11 cellular contexts compared by ENCODE assay signal in genomic region chr5:111755264-111755941, GRCh38. TPM values are rescaled to one million over a fixed set of nuclear protein-coding genes. Genes with fewer than 3 reads are reported as not detected.
A peak's percentile ranks its signal among the peaks of the same experiment; 100 is the strongest.
DNase-seq lines count a peak whose midpoint lies in the region; ATAC-seq, FAIRE-seq and TF ChIP-seq lines count a peak whose summit lies in the region.
"Had no signal": no experiment of that assay in that cellular context is flagged by ENCODE, and none has a peak within 500 bp of the region (broad histone marks: within the 10 kb centered on the region; RNA-seq: fewer than 3 reads in every experiment).

No MANE protein-coding gene starts in this region.

- H3K27ac Mint-ChIP-seq in activated naive CD8-positive, alpha-beta T cell treated with anti-CD3 and anti-CD28 coated beads for 36 hours: no peak overlapping the region

- H3K27ac ChIP-seq in cardiac muscle cell (peak overlapping the region; percentile 97), kidney (ENCODE audit: low read depth in 2 of 2, low read length in 2 of 2) (peak overlapping the region in 1 of 2 donors; percentile 48), tibial artery (peak overlapping the region; percentile 26 to 80)

- H3K9me3 ChIP-seq in cardiac muscle cell (ENCODE audit: low read depth) (no peaks in the 10 kb centered on the region), kidney (ENCODE audit: control insufficient read depth in 1 of 2, low read length in 2 of 2) (no peaks in the 10 kb centered on the region), tibial artery (no peaks in the 10 kb centered on the region)

- H3K4me3 Mint-ChIP-seq in activated naive CD8-positive, alpha-beta T cell treated with anti-CD3 and anti-CD28 coated beads for 36 hours: peak overlapping the region; percentile 2

- intact Hi-C loops in Right ventricle myocardium superior (cut with DNase I) (no loop called here), kidney (cut with DNase I) (no loop called here), tibial artery (cut with DNase I; ENCODE audit: low total_unique reads) (loop anchor here (10.0 kb wide), 1 partner anchor 389 kb away; no protein-coding TSS in a partner anchor), posterior cingulate gyrus (cut with DNase I) (loop anchor here (5.0 to 10.0 kb wide), 3 partner anchors 201 to 663 kb away; partner anchors contain the start of gene WDR36)

- ATAC-seq in Right ventricle myocardium superior (ENCODE audit: poor library complexity) (no peak), HG03095 (IDR thresholded peaks at IDR 0.05; ENCODE audit: unreplicated experiment) (no peak)
- ATAC-seq: HCT116 had no signal

- TF ChIP-seq CTCF in cardiac muscle cell (IDR thresholded peaks at IDR 0.05; ENCODE audit: low read depth, low read length): no peak
- no peak for TF ChIP-seq CTCF in kidney (IDR thresholded peaks at IDR 0.05; ENCODE audit: borderline replicate concordance, extremely low read depth, insufficient read depth)
- no peak for TF ChIP-seq CTCF in tibial artery (IDR thresholded peaks at IDR 0.05)

- H3K27me3 Mint-ChIP-seq in activated naive CD8-positive, alpha-beta T cell treated with anti-CD3 and anti-CD28 coated beads for 36 hours: no peaks in the 10 kb centered on the region

- DNase-seq in cardiac muscle cell (ENCODE audit: low read depth in 1 of 2, low spot score in 1 of 2): no peak
- DNase-seq in Right ventricle myocardium superior: no peak
- DNase-seq in activated naive CD8-positive, alpha-beta T cell treated with anti-CD3 and anti-CD28 coated beads for 36 hours: no peak
- no peak for DNase-seq in kidney
- no peak for DNase-seq in tibial artery
- no peak for DNase-seq in posterior cingulate gyrus
- no peak for DNase-seq in H4 (ENCODE audit: low spot score)
- DNase-seq: Calu3, NCI-H1436 had no signal

- H3K9me3 Mint-ChIP-seq in activated naive CD8-positive, alpha-beta T cell treated with anti-CD3 and anti-CD28 coated beads for 36 hours: no peaks in the 10 kb centered on the region

- peak overlapping the region in 1 of 2 donors; percentile 7 for H3K9ac ChIP-seq in kidney (ENCODE audit: low read length in 2 of 2)

- peaks cover 5% of the 10 kb centered on the region for H3K36me3 Mint-ChIP-seq in activated naive CD8-positive, alpha-beta T cell treated with anti-CD3 and anti-CD28 coated beads for 36 hours

- H3K4me3 ChIP-seq in cardiac muscle cell: peak overlapping the region; percentile 85
- peak overlapping the region; percentile 88 to 93 for H3K4me3 ChIP-seq in kidney (ENCODE audit: low read length in 2 of 2)
- peak overlapping the region; percentile 62 to 68 for H3K4me3 ChIP-seq in tibial artery

- no peaks in the 10 kb centered on the region for H3K27me3 ChIP-seq in cardiac muscle cell
- no peaks in the 10 kb centered on the region for H3K27me3 ChIP-seq in tibial artery

- H3K4me1 ChIP-seq in cardiac muscle cell (ENCODE audit: low read depth) (peaks cover 22% of the 10 kb centered on the region), kidney (ENCODE audit: control insufficient read depth in 1 of 2, insufficient read depth in 1 of 2, low read depth in 1 of 2, low read length in 2 of 2) (peaks cover 5 to 7% of the 10 kb centered on the region in 2 donors), tibial artery (peaks cover 0 to 37% (median 11%) of the 10 kb centered on the region in 4 donors)

- no peak for FAIRE-seq in kidney (lab: Jason Lieb, UNC)

- peaks cover 24% of the 10 kb centered on the region for H3K4me1 Mint-ChIP-seq in activated naive CD8-positive, alpha-beta T cell treated with anti-CD3 and anti-CD28 coated beads for 36 hours

- H3K36me3 ChIP-seq in cardiac muscle cell: no peaks in the 10 kb centered on the region
- H3K36me3 ChIP-seq in kidney (ENCODE audit: control insufficient read depth in 1 of 2, insufficient read depth in 2 of 2, low read length in 2 of 2): no peaks in the 10 kb centered on the region
- H3K36me3 ChIP-seq in tibial artery: no peaks in the 10 kb centered on the region

RNA-seq across cellular contexts. Expression of gene NREP, which starts 1.6 kb away (rescaled TPM):
- 613 and 681 TPM in 2 replicates for total RNA-seq in cardiac muscle cell
- polyA plus RNA-seq in cardiac muscle cell: 981 and 1,191 TPM in 2 replicates
- 21.6 TPM for total RNA-seq in Right ventricle myocardium superior
- 10 to 100 TPM; 14.2 to 15.7 TPM for total RNA-seq in activated naive CD8-positive, alpha-beta T cell treated with anti-CD3 and anti-CD28 coated beads for 36 hours
- 20.9 TPM for total RNA-seq in kidney
- 37.0 TPM for polyA plus RNA-seq in kidney (ENCODE audit: insufficient read depth, low read depth, low replicate concordance)
- 157 and 187 TPM in 2 replicates for total RNA-seq in H4 (2014; rRNA removed; shearing (Covaris generic))

Comparison
In these comparisons a context has a peak if more than half of its experiments do, and no peak if none do; other contexts are left out.
1. intact Hi-C loops: an anchor here in tibial artery (10.0 kb wide) and posterior cingulate gyrus (5.0 to 10.0 kb wide); none called in Right ventricle myocardium superior and kidney.